Comparison of ENCODE assay signal across 9 cellular contexts in the genomic region with DNA sequence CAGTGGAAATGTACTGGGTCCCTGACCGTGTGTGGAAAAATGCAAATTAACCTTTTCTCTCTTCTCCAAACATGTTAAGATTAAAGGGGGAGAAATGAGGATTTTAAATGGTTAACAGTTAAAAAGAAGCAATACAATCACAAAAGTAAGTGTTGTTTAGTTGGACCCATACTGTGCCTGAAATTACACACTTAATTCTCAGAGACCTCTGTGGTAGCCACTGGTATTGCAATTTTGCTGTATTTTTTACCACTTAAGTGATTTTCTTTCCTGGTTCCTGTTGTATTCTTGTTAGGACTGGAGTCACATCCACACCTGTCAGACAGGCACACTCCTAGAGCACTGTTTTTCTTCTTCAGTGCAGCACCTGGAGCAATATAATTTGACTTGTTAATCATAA.
DNase-seq lines count a peak whose midpoint lies in the region; ATAC-seq and TF ChIP-seq lines count a peak whose summit lies in the region.
"Had no signal": no experiment of that assay in that cellular context is flagged by ENCODE, and none has a peak within 500 bp of the region (broad histone marks: within the 10 kb centered on the region; RNA-seq: fewer than 3 reads in every experiment).

No MANE protein-coding gene starts in this region.

- H3K4me3 ChIP-seq in parathyroid adenoma (ENCODE audit: low read depth, low read length) = no peak overlapping the region
- H3K4me3 ChIP-seq: BLaER1 had no signal

- peak; percentile 56 for ATAC-seq in HG03066 (IDR thresholded peaks at IDR 0.05; ENCODE audit: low read depth, unreplicated experiment)

- no peak overlapping the region for H3K9ac ChIP-seq in parathyroid adenoma
- H3K9ac ChIP-seq: BLaER1 had no signal

- no peaks in the 10 kb centered on the region for H3K27me3 ChIP-seq in parathyroid adenoma (ENCODE audit: control insufficient read depth, insufficient read depth, low read length)
- H3K27me3 ChIP-seq: BLaER1 had no signal

- TF ChIP-seq CTCF in VCaP (conservative IDR thresholded peaks at IDR 0.05) = peak; percentile 56
- TF ChIP-seq CTCF in parathyroid adenoma (IDR thresholded peaks at IDR 0.05) = peak; percentile 16

- no peak overlapping the region for H3K4me2 ChIP-seq in parathyroid adenoma (ENCODE audit: low read length)
- H3K4me2 ChIP-seq: BLaER1 had no signal

- no peaks in the 10 kb centered on the region for H3K4me1 ChIP-seq in parathyroid adenoma

- no peaks in the 10 kb centered on the region for H3K9me3 ChIP-seq in parathyroid adenoma (ENCODE audit: control insufficient read depth, low read length)

- no peak overlapping the region for H2AFZ ChIP-seq in parathyroid adenoma

- DNase-seq in NCI-H1105 treated with DMSO at 0.1 percent for 48 hours (lab: John Stamatoyannopoulos, UW) (peak; percentile 29), NCI-H1105 (lab: John Stamatoyannopoulos, UW) (no peak), pons (ENCODE audit: low spot score) (no peak), GOT3 (lab: John Stamatoyannopoulos, UW) (no peak), foreskin melanocyte (no peak)

- H3K79me2 ChIP-seq in parathyroid adenoma = no peaks in the 10 kb centered on the region

- no peak overlapping the region for H3K27ac ChIP-seq in VCaP
- no peak overlapping the region for H3K27ac ChIP-seq in parathyroid adenoma
- H3K27ac ChIP-seq: BLaER1 had no signal

- no peaks in the 10 kb centered on the region for H3K36me3 ChIP-seq in parathyroid adenoma (ENCODE audit: control insufficient read depth, insufficient read depth, low read length)
- H3K36me3 ChIP-seq: BLaER1 had no signal
